8 cellular contexts compared by ENCODE assay signal in genomic region chr12:94178054-94178453, GRCh38.
"Had no signal": no experiment of that assay in that cellular context is flagged by ENCODE, and none has a peak within 500 bp of the region (broad histone marks: within the 10 kb centered on the region; RNA-seq: fewer than 3 reads in every experiment).

No MANE protein-coding gene starts in this region.

- H3K27ac Mint-ChIP-seq: GM23338, H9, HFFc6 had no signal

- H3K4me3 Mint-ChIP-seq: GM23338, H9, HFFc6 had no signal

- ATAC-seq: GM23338, K562 had no signal

- DNase-seq: H9, HCEC 1CT, HFFc6, IMR-90 had no signal

- H3K4me3 ChIP-seq: GM23338, K562 had no signal

- H3K4me1 Mint-ChIP-seq: GM23338, H9 had no signal

- H3K27ac ChIP-seq: HL-60, KMS-11 had no signal
